1 cellular context compared by ENCODE assay signal in genomic region chr4:2941138-2942036, GRCh38.
TF ChIP-seq lines count a peak whose summit lies in the region.

No MANE protein-coding gene starts in this region.

TF ChIP-seq in HepG2, 621 proteins besides CTCF, POLR2A, EP300 and RAD21 (continued from another document):
- TF ChIP-seq THAP7 (CRISPR knock-in tag; IDR thresholded peaks at IDR 0.05), result no peak
- TF ChIP-seq U2AF2 (IDR thresholded peaks at IDR 0.05; ENCODE audit: low read depth, low read length), result no peak
- no peak for TF ChIP-seq PHF20 (CRISPR knock-in tag; IDR thresholded peaks at IDR 0.05)
